8 cellular contexts compared by ENCODE assay signal in the genomic region with DNA sequence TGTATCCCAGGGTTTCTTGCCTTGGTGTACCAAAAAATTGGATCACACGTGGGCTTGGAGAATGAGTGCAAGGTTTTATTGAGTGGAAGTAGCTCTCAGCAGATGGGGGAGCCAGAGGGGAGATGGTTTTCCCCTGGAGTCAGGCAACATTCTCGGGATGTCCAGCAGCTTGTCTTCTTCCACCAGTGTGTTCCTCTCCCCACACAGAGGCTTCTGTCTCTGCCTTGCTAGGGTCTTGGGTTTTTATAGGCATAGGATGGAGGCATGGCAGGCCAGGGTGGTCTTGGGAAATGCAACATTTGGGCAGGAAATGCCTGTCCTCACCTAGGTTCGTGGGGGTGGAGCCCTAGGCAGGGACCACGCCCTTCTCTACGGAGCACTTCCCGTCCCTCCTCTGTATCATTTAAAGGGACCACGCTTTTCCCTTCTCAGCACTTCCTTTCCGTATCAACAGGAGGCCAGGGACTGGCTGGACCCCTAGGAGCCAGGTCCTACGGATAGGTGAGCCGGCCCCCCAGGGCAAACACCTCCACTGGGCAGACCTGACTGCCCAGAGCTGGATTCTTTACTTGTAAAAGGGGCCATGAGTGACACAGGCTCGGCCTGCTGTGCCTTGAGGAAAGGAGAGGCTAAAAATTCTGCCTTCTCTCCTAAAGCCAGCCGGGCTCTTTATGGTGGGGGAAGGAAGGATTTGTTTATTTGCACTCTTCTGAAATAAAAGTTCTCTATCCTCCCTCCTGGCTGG. TPM values are rescaled to one million over a fixed set of nuclear protein-coding genes. Genes with fewer than 3 reads are reported as not detected.
A peak's percentile ranks its signal among the peaks of the same experiment; 100 is the strongest.
DNase-seq lines count a peak whose midpoint lies in the region; ATAC-seq lines count a peak whose summit lies in the region.

No MANE protein-coding gene starts in this region.

- ATAC-seq in GM19351 (IDR thresholded peaks at IDR 0.05; ENCODE audit: unreplicated experiment): peak; percentile 73
- ATAC-seq in activated CD4-positive, alpha-beta T cell treated with anti-CD3 and anti-CD28 coated beads for 36 hours: peak; percentile 97

- H3K4me1 ChIP-seq in duodenal mucosa (ENCODE audit: control insufficient read depth in 1 of 2, insufficient read depth in 2 of 2, low read length in 2 of 2) (peaks cover 74 to 78% of the 10 kb centered on the region in 2 donors), mesodermal cell (ENCODE audit: control insufficient read depth, insufficient read depth, low read length, poor library complexity, severe bottlenecking) (peaks cover 37% of the 10 kb centered on the region)

- peak overlapping the region; percentile 69 to 92 for H3K9ac ChIP-seq in duodenal mucosa (ENCODE audit: low read depth in 1 of 2, low read length in 2 of 2)

- DNase-seq in AG08395 (ENCODE audit: low spot score): peak; percentile 69
- DNase-seq in M059J (ENCODE audit: low read depth): peak; percentile 22
- DNase-seq in activated CD4-positive, alpha-beta T cell treated with anti-CD3 and anti-CD28 coated beads for 36 hours: peak; percentile 80
- peak; percentile 30 to 32 for DNase-seq in stimulated activated CD8-positive, alpha-beta memory T cell treated with anti-CD3 and anti-CD28 coated beads, Interleukin-4, amount 100 ng/mL, for 4 hours (ENCODE audit: low read depth in 2 of 2, low spot score in 1 of 2)
- no peak for DNase-seq in HuH-7.5 (ENCODE audit: low spot score)

- H3K9me3 ChIP-seq in duodenal mucosa (ENCODE audit: control insufficient read depth in 1 of 2, low read length in 2 of 2): no peaks in the 10 kb centered on the region
- no peaks in the 10 kb centered on the region for H3K9me3 ChIP-seq in mesodermal cell (ENCODE audit: control insufficient read depth, low read length)

- peak overlapping the region; percentile 82 for H3K4me3 Mint-ChIP-seq in activated CD4-positive, alpha-beta T cell treated with anti-CD3 and anti-CD28 coated beads for 36 hours

- peaks cover 26% of the 10 kb centered on the region for H3K4me1 Mint-ChIP-seq in activated CD4-positive, alpha-beta T cell treated with anti-CD3 and anti-CD28 coated beads for 36 hours

- H3K27me3 Mint-ChIP-seq in activated CD4-positive, alpha-beta T cell treated with anti-CD3 and anti-CD28 coated beads for 36 hours: no peaks in the 10 kb centered on the region

- H3K36me3 Mint-ChIP-seq in activated CD4-positive, alpha-beta T cell treated with anti-CD3 and anti-CD28 coated beads for 36 hours (ENCODE audit: low read depth): no peaks in the 10 kb centered on the region

- CTCF ChIA-PET in activated CD4-positive, alpha-beta T cell treated with anti-CD3 and anti-CD28 coated beads for 36 hours (lab: Charles Lee): interaction anchor here (0.6 to 1.2 kb wide), 2 partner anchors 49 to 232 kb away, joined by 3 to 8 read pairs; no protein-coding TSS in a partner anchor

- POLR2A ChIA-PET in activated CD4-positive, alpha-beta T cell treated with anti-CD3 and anti-CD28 coated beads for 36 hours (lab: Charles Lee): no interaction called here

- H3K27ac Mint-ChIP-seq in activated CD4-positive, alpha-beta T cell treated with anti-CD3 and anti-CD28 coated beads for 36 hours: peak overlapping the region; percentile 89

- no peaks in the 10 kb centered on the region for H3K36me3 ChIP-seq in duodenal mucosa (ENCODE audit: control insufficient read depth in 1 of 2, insufficient read depth in 2 of 2, low read length in 2 of 2)
- H3K36me3 ChIP-seq in mesodermal cell (ENCODE audit: control insufficient read depth, insufficient read depth, low read length): no peaks in the 10 kb centered on the region

- H3K27me3 ChIP-seq in duodenal mucosa (ENCODE audit: control insufficient read depth in 1 of 2, insufficient read depth in 2 of 2, low read length in 2 of 2): no peaks in the 10 kb centered on the region

- 35 to 38% methylated on average over 8 to 9 of the region's 12 CpGs for WGBS in mesodermal cell (ENCODE audit: insufficient coverage in 2 of 2), 2 experiments

- peak overlapping the region; percentile 76 to 80 for H3K4me3 ChIP-seq in duodenal mucosa (ENCODE audit: low read depth in 1 of 2, low read length in 2 of 2)
- peak overlapping the region; percentile 30 for H3K4me3 ChIP-seq in mesodermal cell (ENCODE audit: extremely low read depth, insufficient read depth, low read length, poor library complexity, severe bottlenecking)

- peak overlapping the region; percentile 81 for H3K27ac ChIP-seq in duodenal mucosa (ENCODE audit: low read depth, low read length)
- H3K27ac ChIP-seq in mesodermal cell (ENCODE audit: low read depth, low read length, severe bottlenecking): no peak overlapping the region

- H3K9me3 Mint-ChIP-seq in activated CD4-positive, alpha-beta T cell treated with anti-CD3 and anti-CD28 coated beads for 36 hours (ENCODE audit: low read depth): no peaks in the 10 kb centered on the region

- intact Hi-C loops in activated CD4-positive, alpha-beta T cell treated with anti-CD3 and anti-CD28 coated beads for 36 hours (cut with DNase I, micrococcal nuclease): loop anchor here in 1 of 2 experiments (1.0 to 2.0 kb wide), 4 partner anchors 37 to 93 kb away; a partner anchor contains a TSS

RNA-seq across cellular contexts. Expression of a gene that starts 55.3 kb away (rescaled TPM):
- total RNA-seq in M059J (2014; rRNA removed; shearing (Covaris generic)): 0.69 TPM in 1 of 2 replicates, not detected in the other
- total RNA-seq in activated CD4-positive, alpha-beta T cell treated with anti-CD3 and anti-CD28 coated beads for 36 hours: not detected
- 0.55 TPM for polyA plus RNA-seq in mesodermal cell (2013, experiment 1 of 2)
- polyA plus RNA-seq in mesodermal cell (2013, experiment 2 of 2): 0.46 TPM
